In genomic region chr11:62621567-62622470, GRCh38 we compare ENCODE assay signal across 8 cellular contexts. TPM values are rescaled to one million over a fixed set of nuclear protein-coding genes. Genes with fewer than 3 reads are reported as not detected.
DNase-seq lines count a peak whose midpoint lies in the region; ATAC-seq and TF ChIP-seq lines count a peak whose summit lies in the region.

TSS of gene B3GAT3 (minus strand) at chr11:62621986. CDS start at chr11:62621947, 39 bp downstream.

- H3K27ac ChIP-seq in cardiac muscle cell (peak within 1 kb of the TSS; percentile 83), parathyroid adenoma (peak within 1 kb of the TSS; percentile 91), tibial nerve (peak within 1 kb of the TSS; percentile 60 to 95 (median 88))

- H3K9me3 ChIP-seq in cardiac muscle cell (ENCODE audit: low read depth) (no peaks in the 10 kb centered on the region), parathyroid adenoma (ENCODE audit: control insufficient read depth, low read length) (no peaks in the 10 kb centered on the region), tibial nerve (no peaks in the 10 kb centered on the region)

- peak; percentile 90 to 98 for TF ChIP-seq EP300 in tibial nerve (IDR thresholded peaks at IDR 0.05)

- H2AFZ ChIP-seq in parathyroid adenoma, result peak within 1 kb of the TSS; percentile 75

- H3K27ac Mint-ChIP-seq in activated naive CD8-positive, alpha-beta T cell treated with anti-CD3 and anti-CD28 coated beads, Interleukin-2, amount 50 U/mL, for 24 hours, result peak within 1 kb of the TSS; percentile 97

- H3K4me1 ChIP-seq in cardiac muscle cell (ENCODE audit: low read depth), result peaks cover 5% of the 10 kb centered on the region
- H3K4me1 ChIP-seq in parathyroid adenoma, result no peaks in the 10 kb centered on the region
- H3K4me1 ChIP-seq in tibial nerve, result peaks cover 0 to 28% (median 19%) of the 10 kb centered on the region in 4 donors

- peak within 1 kb of the TSS; percentile 75 for H3K4me2 ChIP-seq in parathyroid adenoma (ENCODE audit: low read length)

- H3K27me3 Mint-ChIP-seq in activated naive CD8-positive, alpha-beta T cell treated with anti-CD3 and anti-CD28 coated beads, Interleukin-2, amount 50 U/mL, for 24 hours, result no peaks in the 10 kb centered on the region

- DNase-seq in GM12865 (ENCODE audit: low read depth), result peak; percentile 99
- DNase-seq in NCI-H1417 treated with DMSO at 0.1 percent for 48 hours (lab: John Stamatoyannopoulos, UW), result peak; percentile 96
- peak; percentile 98 for DNase-seq in SW480 (ENCODE audit: low spot score)
- DNase-seq in activated naive CD8-positive, alpha-beta T cell treated with anti-CD3 and anti-CD28 coated beads, Interleukin-2, amount 50 U/mL, for 24 hours, result peak; percentile 98
- peak; percentile 99 for DNase-seq in cardiac muscle cell (ENCODE audit: low read depth in 1 of 2, low spot score in 1 of 2)
- DNase-seq in tibial nerve (ENCODE audit: low spot score in 2 of 2), result peak; percentile 96

- peak within 1 kb of the TSS; percentile 19 for H3K9ac ChIP-seq in parathyroid adenoma

- TF ChIP-seq POLR2A in tibial nerve (IDR thresholded peaks at IDR 0.05), result peak; percentile 39 to 86

- H3K9me3 Mint-ChIP-seq in activated naive CD8-positive, alpha-beta T cell treated with anti-CD3 and anti-CD28 coated beads, Interleukin-2, amount 50 U/mL, for 24 hours, result no peaks in the 10 kb centered on the region

- TF ChIP-seq CTCF in GM12865 (IDR thresholded peaks at IDR 0.05; ENCODE audit: insufficient read depth, low read depth, low read length, missing control alignments), result no peak
- no peak for TF ChIP-seq CTCF in cardiac muscle cell (IDR thresholded peaks at IDR 0.05; ENCODE audit: low read depth, low read length)
- TF ChIP-seq CTCF in parathyroid adenoma (IDR thresholded peaks at IDR 0.05), result no peak
- TF ChIP-seq CTCF in tibial nerve (IDR thresholded peaks at IDR 0.05), result peak in 2 of 5 experiments; percentile 59 to 61

- peak within 1 kb of the TSS; percentile 97 for H3K4me3 Mint-ChIP-seq in activated naive CD8-positive, alpha-beta T cell treated with anti-CD3 and anti-CD28 coated beads, Interleukin-2, amount 50 U/mL, for 24 hours

- peaks cover 28% of the 10 kb centered on the region for H3K4me1 Mint-ChIP-seq in activated naive CD8-positive, alpha-beta T cell treated with anti-CD3 and anti-CD28 coated beads, Interleukin-2, amount 50 U/mL, for 24 hours

- H3K36me3 ChIP-seq in cardiac muscle cell (peaks cover 19% of the 10 kb centered on the region), parathyroid adenoma (ENCODE audit: control insufficient read depth, insufficient read depth, low read length) (no peaks in the 10 kb centered on the region), tibial nerve (peaks cover 4 to 40% (median 9%) of the 10 kb centered on the region in 3 donors)

- no peaks in the 10 kb centered on the region for H3K79me2 ChIP-seq in parathyroid adenoma

- peak within 1 kb of the TSS; percentile 92 for H3K4me3 ChIP-seq in GM12865 (ENCODE audit: low read depth, low read length)
- peak within 1 kb of the TSS; percentile 50 for H3K4me3 ChIP-seq in cardiac muscle cell
- H3K4me3 ChIP-seq in parathyroid adenoma (ENCODE audit: low read depth, low read length), result peak within 1 kb of the TSS; percentile 62
- H3K4me3 ChIP-seq in tibial nerve, result peak within 1 kb of the TSS; percentile 72 to 92 (median 80)

- WGBS in tibial nerve, 2 donors, result 1% methylated on average over 52 to 58 of the region's 77 CpGs

- H3K36me3 Mint-ChIP-seq in activated naive CD8-positive, alpha-beta T cell treated with anti-CD3 and anti-CD28 coated beads, Interleukin-2, amount 50 U/mL, for 24 hours (ENCODE audit: low read depth), result peaks cover 32% of the 10 kb centered on the region

- no peaks in the 10 kb centered on the region for H3K27me3 ChIP-seq in cardiac muscle cell
- no peaks in the 10 kb centered on the region for H3K27me3 ChIP-seq in parathyroid adenoma (ENCODE audit: control insufficient read depth, insufficient read depth, low read length)
- H3K27me3 ChIP-seq in tibial nerve, result no peaks in the 10 kb centered on the region

- ATAC-seq in HG02763 (IDR thresholded peaks at IDR 0.05; ENCODE audit: unreplicated experiment), result peak; percentile 89
- ATAC-seq in activated naive CD8-positive, alpha-beta T cell treated with anti-CD3 and anti-CD28 coated beads, Interleukin-2, amount 50 U/mL, for 24 hours, result peak; percentile 96

RNA-seq across cellular contexts. Expression of gene B3GAT3, which starts in this region (rescaled TPM):
- total RNA-seq in cardiac muscle cell, result 46.4 and 52.0 TPM in 2 replicates
- polyA plus RNA-seq in cardiac muscle cell, result 53.0 and 64.9 TPM in 2 replicates
- total RNA-seq in tibial nerve, result 10 to 100 TPM; 35.4 to 60.3 (median 50.7) TPM

Comparison
In these comparisons a context has a peak if more than half of its experiments do, and no peak if none do; other contexts are left out.
1. Peak in every context shown above with its lines: DNase-seq, ATAC-seq, H3K4me3 ChIP-seq and H3K27ac ChIP-seq.